ENCODE assay signal across 16 cellular contexts in genomic region chrX:132004728-132005127, GRCh38.
DNase-seq lines count a peak whose midpoint lies in the region; ATAC-seq and TF ChIP-seq lines count a peak whose summit lies in the region.
"Had no signal": no experiment of that assay in that cellular context is flagged by ENCODE, and none has a peak within 500 bp of the region (broad histone marks: within the 10 kb centered on the region; RNA-seq: fewer than 3 reads in every experiment).

No MANE protein-coding gene starts in this region.

- no peaks in the 10 kb centered on the region for H3K27me3 Mint-ChIP-seq in stimulated activated naive CD8-positive, alpha-beta T cell treated with anti-CD3 and anti-CD28 coated beads, Interleukin-15, amount 100 ng/mL, for 72 hours
- H3K27me3 Mint-ChIP-seq: naive thymus-derived CD8-positive, alpha-beta T cell had no signal

- peaks cover 35% of the 10 kb centered on the region for H3K4me1 Mint-ChIP-seq in stimulated activated naive CD8-positive, alpha-beta T cell treated with anti-CD3 and anti-CD28 coated beads, Interleukin-15, amount 100 ng/mL, for 72 hours

- no peak overlapping the region for H3K4me3 Mint-ChIP-seq in stimulated activated naive CD8-positive, alpha-beta T cell treated with anti-CD3 and anti-CD28 coated beads, Interleukin-15, amount 100 ng/mL, for 72 hours
- H3K4me3 Mint-ChIP-seq: activated CD8-positive, alpha-beta memory T cell treated with anti-CD3 and anti-CD28 coated beads, Interleukin-2, amount 10 ng/mL, durations not matched to agents 7 days and 5 days; naive thymus-derived CD8-positive, alpha-beta T cell had no signal

- peaks cover 6% of the 10 kb centered on the region for H3K27me3 ChIP-seq in WERI-Rb-1 (ENCODE audit: insufficient read depth, low read depth, severe bottlenecking)

- peak overlapping the region in 1 of 2 donors; percentile 75 for H3K27ac Mint-ChIP-seq in stimulated activated naive CD8-positive, alpha-beta T cell treated with anti-CD3 and anti-CD28 coated beads, Interleukin-15, amount 100 ng/mL, for 72 hours
- H3K27ac Mint-ChIP-seq: activated CD8-positive, alpha-beta memory T cell treated with anti-CD3 and anti-CD28 coated beads, Interleukin-2, amount 10 ng/mL, durations not matched to agents 7 days and 5 days had no signal

- no peak for DNase-seq in stimulated activated naive CD8-positive, alpha-beta T cell treated with anti-CD3 and anti-CD28 coated beads, Interleukin-15, Interleukin-2, amounts not matched to agents 100 U/mL and 50 U/mL, for 24 hours
- DNase-seq in stimulated activated naive CD8-positive, alpha-beta T cell treated with anti-CD3 and anti-CD28 coated beads, Interleukin-15, amount 100 ng/mL, for 72 hours = no peak
- peak; percentile 16 for DNase-seq in WERI-Rb-1
- DNase-seq in fibroblast of mammary gland (ENCODE audit: low read depth) = peak; percentile 1
- DNase-seq in NCI-H2029 (lab: John Stamatoyannopoulos, UW) = no peak
- no peak for DNase-seq in NCI-H1105 treated with DMSO at 0.1 percent for 48 hours (lab: John Stamatoyannopoulos, UW)
- no peak for DNase-seq in NCI-H345 treated with DMSO at 0.1 percent for 48 hours (lab: John Stamatoyannopoulos, UW; ENCODE audit: unreplicated experiment)
- DNase-seq in HCEC 1CT = no peak
- DNase-seq: activated CD8-positive, alpha-beta memory T cell treated with anti-CD3 and anti-CD28 coated beads, Interleukin-2, amount 10 ng/mL, durations not matched to agents 7 days and 5 days; activated naive CD4-positive, alpha-beta T cell treated with Interleukin-2 at 50 U/mL for 16 hours; dorsolateral prefrontal cortex; naive thymus-derived CD8-positive, alpha-beta T cell; NCI-H1436; stimulated activated CD4-positive, alpha-beta T cell treated with anti-CD3 and anti-CD28 coated beads, Interleukin-12 subunit alpha, Interleukin-12 subunit beta, amount 100 ng/mL, for 4 hours; stimulated activated naive CD4-positive, alpha-beta T cell treated with Interleukin-2 at 50 U/mL for 16 hours had no signal

- no peaks in the 10 kb centered on the region for H3K36me3 ChIP-seq in WERI-Rb-1

- H3K4me3 ChIP-seq in WERI-Rb-1 (ENCODE audit: low read depth, low read length) (no peak overlapping the region), fibroblast of mammary gland (ENCODE audit: control insufficient read depth, low read depth, low read length) (no peak overlapping the region)
- H3K4me3 ChIP-seq: dorsolateral prefrontal cortex, lung had no signal

- ATAC-seq in stimulated activated naive CD8-positive, alpha-beta T cell treated with anti-CD3 and anti-CD28 coated beads, Interleukin-15, Interleukin-2, amounts not matched to agents 100 U/mL and 50 U/mL, for 24 hours = peak; percentile 40
- ATAC-seq in stimulated activated naive CD8-positive, alpha-beta T cell treated with anti-CD3 and anti-CD28 coated beads, Interleukin-15, amount 100 ng/mL, for 72 hours = no peak
- ATAC-seq: activated CD8-positive, alpha-beta memory T cell treated with anti-CD3 and anti-CD28 coated beads, Interleukin-2, amount 10 ng/mL, durations not matched to agents 7 days and 5 days; naive thymus-derived CD8-positive, alpha-beta T cell had no signal

- no peaks in the 10 kb centered on the region for H3K9me3 Mint-ChIP-seq in stimulated activated naive CD8-positive, alpha-beta T cell treated with anti-CD3 and anti-CD28 coated beads, Interleukin-15, amount 100 ng/mL, for 72 hours
- H3K9me3 Mint-ChIP-seq: naive thymus-derived CD8-positive, alpha-beta T cell had no signal

- peak overlapping the region; percentile 69 for H3K27ac ChIP-seq in WERI-Rb-1
- H3K27ac ChIP-seq: dorsolateral prefrontal cortex had no signal

- H3K9me3 ChIP-seq in WERI-Rb-1 (ENCODE audit: severe bottlenecking) = no peaks in the 10 kb centered on the region

- TF ChIP-seq CTCF in WERI-Rb-1 (IDR thresholded peaks at IDR 0.05; ENCODE audit: low read depth, low read length) = no peak
- TF ChIP-seq CTCF in fibroblast of mammary gland (conservative IDR thresholded peaks at IDR 0.05; ENCODE audit: control insufficient read depth, insufficient read depth, low read depth, low read length) = no peak

Comparison
In these comparisons a context has a peak if more than half of its experiments do, and no peak if none do; other contexts are left out.
1. DNase-seq: peak in WERI-Rb-1 (single experiment) and fibroblast of mammary gland (single experiment); none in stimulated activated naive CD8-positive, alpha-beta T cell treated with anti-CD3 and anti-CD28 coated beads, Interleukin-15, Interleukin-2, amounts not matched to agents 100 U/mL and 50 U/mL, for 24 hours (single experiment), stimulated activated naive CD8-positive, alpha-beta T cell treated with anti-CD3 and anti-CD28 coated beads, Interleukin-15, amount 100 ng/mL, for 72 hours (0 of 2), NCI-H2029 (single experiment), NCI-H1105 treated with DMSO at 0.1 percent for 48 hours (single experiment), NCI-H345 treated with DMSO at 0.1 percent for 48 hours (single experiment) and HCEC 1CT (single experiment).